In genomic region chr2:182715121-182715895, GRCh38 we compare ENCODE assay signal across 8 cellular contexts. TPM values are rescaled to one million over a fixed set of nuclear protein-coding genes. Genes with fewer than 3 reads are reported as not detected.
DNase-seq lines count a peak whose midpoint lies in the region; ATAC-seq and TF ChIP-seq lines count a peak whose summit lies in the region.

No MANE protein-coding gene starts in this region.

- H3K27ac Mint-ChIP-seq in CD8-positive, alpha-beta memory T cell, result no peak overlapping the region
- no peak overlapping the region for H3K27ac Mint-ChIP-seq in activated T-helper 2 cell treated with anti-CD3 and anti-CD28 coated beads, Interferon-gamma antibody, Interleukin-2, Interleukin-4, amounts not matched to agents 10 μg/mL and 5 μg/mL and 100 μg/mL, durations not matched to agents 14 hours and 24 hours and 36 hours

- H3K4me3 Mint-ChIP-seq in CD8-positive, alpha-beta memory T cell, result no peak overlapping the region
- no peak overlapping the region for H3K4me3 Mint-ChIP-seq in activated T-helper 2 cell treated with anti-CD3 and anti-CD28 coated beads, Interferon-gamma antibody, Interleukin-2, Interleukin-4, amounts not matched to agents 10 μg/mL and 5 μg/mL and 100 μg/mL, durations not matched to agents 14 hours and 24 hours and 36 hours (ENCODE audit: low read depth)

- H3K4me1 ChIP-seq in CD8-positive, alpha-beta memory T cell (ENCODE audit: insufficient read depth, low read length), result peaks cover 15% of the 10 kb centered on the region
- peaks cover 14% of the 10 kb centered on the region; the same call in 1 of the 2 replicates for H3K4me1 ChIP-seq in Panc1 (ENCODE audit: control insufficient read depth, insufficient read depth, low read length)
- peaks cover 45 to 47% of the 10 kb centered on the region in 2 experiments for H3K4me1 ChIP-seq in neutrophil (ENCODE audit: control insufficient read depth in 1 of 2, insufficient read depth in 1 of 2, low read depth in 1 of 2, low read length in 1 of 2)

- H3K4me1 Mint-ChIP-seq in CD8-positive, alpha-beta memory T cell, result peaks cover 0 to 3% (median 1%) of the 10 kb centered on the region in 3 donors
- H3K4me1 Mint-ChIP-seq in activated T-helper 2 cell treated with anti-CD3 and anti-CD28 coated beads, Interferon-gamma antibody, Interleukin-2, Interleukin-4, amounts not matched to agents 10 μg/mL and 5 μg/mL and 100 μg/mL, durations not matched to agents 14 hours and 24 hours and 36 hours (ENCODE audit: low read depth), result peaks cover 5% of the 10 kb centered on the region

- peaks cover 0 to 22% of the 10 kb centered on the region in 2 donors for H3K27me3 Mint-ChIP-seq in CD8-positive, alpha-beta memory T cell
- peaks cover 19% of the 10 kb centered on the region for H3K27me3 Mint-ChIP-seq in activated T-helper 2 cell treated with anti-CD3 and anti-CD28 coated beads, Interferon-gamma antibody, Interleukin-2, Interleukin-4, amounts not matched to agents 10 μg/mL and 5 μg/mL and 100 μg/mL, durations not matched to agents 14 hours and 24 hours and 36 hours (ENCODE audit: low read depth)

- in situ Hi-C loops in Panc1 (cut with HindIII; ENCODE audit: low pct_unique_long_range_greater_than_20kb, low sequenced_read_pairs), result no loop called here

- intact Hi-C loops in Panc1 (cut with micrococcal nuclease; ENCODE audit: unreplicated experiment), result no loop called here
- intact Hi-C loops in activated T-helper 2 cell treated with anti-CD3 and anti-CD28 coated beads, Interferon-gamma antibody, Interleukin-2, Interleukin-4, amounts not matched to agents 10 μg/mL and 5 μg/mL and 100 μg/mL, durations not matched to agents 14 hours and 24 hours and 36 hours (cut with micrococcal nuclease), result loop anchor here (5.0 kb wide), 1 partner anchor 362 kb away; the partner anchor contains the start of gene DUSP19

- BruUV-seq in Panc1 (replicated peaks; lab: Mats Ljungman, UMichigan), result TSS peak; percentile 97

- H3K27ac ChIP-seq in CD8-positive, alpha-beta memory T cell (ENCODE audit: low read depth, low read length), result peak overlapping the region; percentile 64
- peak overlapping the region; percentile 90 for H3K27ac ChIP-seq in Panc1 (ENCODE audit: low read length)
- H3K27ac ChIP-seq in neutrophil, result peak overlapping the region; percentile 86

- no peak for DNase-seq in CD8-positive, alpha-beta memory T cell
- DNase-seq in Panc1 (ENCODE audit: low read depth, low spot score), result peak; percentile 33
- peak; percentile 29 for DNase-seq in epithelial cell of proximal tubule (ENCODE audit: low read depth)
- no peak for DNase-seq in stimulated activated CD4-positive, alpha-beta T cell treated with anti-CD3 and anti-CD28 coated beads, Interleukin-1b, Interleukin-23, amount 100 ng/mL, for 48 hours
- no peak for DNase-seq in activated T-helper 2 cell treated with anti-CD3 and anti-CD28 coated beads, Interferon-gamma antibody, Interleukin-2, Interleukin-4, amounts not matched to agents 10 μg/mL and 5 μg/mL and 100 μg/mL, durations not matched to agents 14 hours and 24 hours and 36 hours (ENCODE audit: low spot score)
- no peak for DNase-seq in activated naive CD4-positive, alpha-beta T cell treated with Interleukin-2 at 50 U/mL for 16 hours

- POLR2A ChIA-PET in CD8-positive, alpha-beta memory T cell (lab: Charles Lee), result no interaction called here
- POLR2A ChIA-PET in Panc1 (lab: Charles Lee), result no interaction called here

- no peaks in the 10 kb centered on the region for H3K36me3 ChIP-seq in CD8-positive, alpha-beta memory T cell (ENCODE audit: insufficient read depth, low read length)
- peaks cover 9% of the 10 kb centered on the region; the same call in 1 of the 2 replicates for H3K36me3 ChIP-seq in Panc1 (ENCODE audit: control insufficient read depth, insufficient read depth, low read length)
- no peaks in the 10 kb centered on the region for H3K36me3 ChIP-seq in neutrophil

- no peaks in the 10 kb centered on the region for H3K9me3 Mint-ChIP-seq in CD8-positive, alpha-beta memory T cell
- no peaks in the 10 kb centered on the region for H3K9me3 Mint-ChIP-seq in activated T-helper 2 cell treated with anti-CD3 and anti-CD28 coated beads, Interferon-gamma antibody, Interleukin-2, Interleukin-4, amounts not matched to agents 10 μg/mL and 5 μg/mL and 100 μg/mL, durations not matched to agents 14 hours and 24 hours and 36 hours

- CTCF ChIA-PET in CD8-positive, alpha-beta memory T cell (lab: Charles Lee), result no interaction called here
- CTCF ChIA-PET in Panc1 (lab: Charles Lee), result no interaction called here

- ATAC-seq in HG02798 (IDR thresholded peaks at IDR 0.05; ENCODE audit: poor library complexity, unreplicated experiment), result peak; percentile 1
- peak; percentile 5; the same call in 1 of the 2 replicates for ATAC-seq in Panc1

- H3K4me3 ChIP-seq in CD8-positive, alpha-beta memory T cell (ENCODE audit: low read length), result peak overlapping the region; percentile 92
- H3K4me3 ChIP-seq in Panc1 (ENCODE audit: low read depth in 2 of 2, low read length in 2 of 2), result peak overlapping the region; percentile 96
- peak overlapping the region; percentile 93 for H3K4me3 ChIP-seq in epithelial cell of proximal tubule (ENCODE audit: low read depth, low read length)
- H3K4me3 ChIP-seq in neutrophil (ENCODE audit: low read depth in 1 of 2, low read length in 1 of 2), result peak overlapping the region; percentile 85 to 86

- TF ChIP-seq CTCF in Panc1 (IDR thresholded peaks at IDR 0.05) (no peak), epithelial cell of proximal tubule (conservative IDR thresholded peaks at IDR 0.05; ENCODE audit: low read depth, low read length) (no peak), neutrophil (IDR thresholded peaks at IDR 0.05) (no peak)

- H3K27me3 ChIP-seq in CD8-positive, alpha-beta memory T cell (ENCODE audit: insufficient read depth, low read length, poor library complexity, severe bottlenecking), result no peaks in the 10 kb centered on the region
- no peaks in the 10 kb centered on the region for H3K27me3 ChIP-seq in Panc1 (ENCODE audit: control insufficient read depth, insufficient read depth, low read length)
- no peaks in the 10 kb centered on the region for H3K27me3 ChIP-seq in neutrophil

- no peaks in the 10 kb centered on the region for H3K9me3 ChIP-seq in CD8-positive, alpha-beta memory T cell (ENCODE audit: low read length)
- no peaks in the 10 kb centered on the region for H3K9me3 ChIP-seq in Panc1 (ENCODE audit: control insufficient read depth, insufficient read depth, low read depth, low read length)
- no peaks in the 10 kb centered on the region for H3K9me3 ChIP-seq in neutrophil

- H3K36me3 Mint-ChIP-seq in CD8-positive, alpha-beta memory T cell, result peaks cover 0 to 1% (median 0%) of the 10 kb centered on the region in 3 donors
- peaks cover 5% of the 10 kb centered on the region for H3K36me3 Mint-ChIP-seq in activated T-helper 2 cell treated with anti-CD3 and anti-CD28 coated beads, Interferon-gamma antibody, Interleukin-2, Interleukin-4, amounts not matched to agents 10 μg/mL and 5 μg/mL and 100 μg/mL, durations not matched to agents 14 hours and 24 hours and 36 hours (ENCODE audit: low read depth)

RNA-seq across cellular contexts. Expression of gene DNAJC10, which starts 0.7 kb away (rescaled TPM):
- total RNA-seq in CD8-positive, alpha-beta memory T cell, result 10 to 100 TPM; 76.0 to 78.4 TPM
- polyA plus RNA-seq in CD8-positive, alpha-beta memory T cell, result 53.2 TPM
- 122 TPM for total RNA-seq in Panc1 (2021; ENCODE audit: unreplicated experiment)
- 53.7 TPM for polyA plus RNA-seq in Panc1 (2012; ENCODE audit: insufficient read length)
- total RNA-seq in epithelial cell of proximal tubule, result 89.5 and 99.7 TPM in 2 replicates
- total RNA-seq in activated T-helper 2 cell treated with anti-CD3 and anti-CD28 coated beads, Interferon-gamma antibody, Interleukin-2, Interleukin-4, amounts not matched to agents 10 μg/mL and 5 μg/mL and 100 μg/mL, durations not matched to agents 14 hours and 24 hours and 36 hours, result 63.5 and 64.6 TPM in 2 replicates

Comparison
In these comparisons a context has a peak if more than half of its experiments do, and no peak if none do; other contexts are left out.
1. DNase-seq: peak in Panc1 (single experiment) and epithelial cell of proximal tubule (single experiment); none in CD8-positive, alpha-beta memory T cell (0 of 5), stimulated activated CD4-positive, alpha-beta T cell treated with anti-CD3 and anti-CD28 coated beads, Interleukin-1b, Interleukin-23, amount 100 ng/mL, for 48 hours (single experiment), activated T-helper 2 cell treated with anti-CD3 and anti-CD28 coated beads, Interferon-gamma antibody, Interleukin-2, Interleukin-4, amounts not matched to agents 10 μg/mL and 5 μg/mL and 100 μg/mL, durations not matched to agents 14 hours and 24 hours and 36 hours (single experiment) and activated naive CD4-positive, alpha-beta T cell treated with Interleukin-2 at 50 U/mL for 16 hours (single experiment).
2. Peak in every context shown above with its lines, with median percentiles within 50 percentile points of each other: H3K27ac ChIP-seq and H3K4me3 ChIP-seq.